7 cellular contexts compared by ENCODE assay signal in genomic region chr7:38178695-38179344, GRCh38. TPM values are rescaled to one million over a fixed set of nuclear protein-coding genes. Genes with fewer than 3 reads are reported as not detected.
DNase-seq lines count a peak whose midpoint lies in the region; ATAC-seq and TF ChIP-seq lines count a peak whose summit lies in the region.

No MANE protein-coding gene starts in this region.

- peak overlapping the region; percentile 60 for H2AFZ ChIP-seq in hepatocyte

- peaks cover 50% of the 10 kb centered on the region for H3K79me2 ChIP-seq in hepatocyte

- H3K27ac ChIP-seq in HUES64 (ENCODE audit: low read depth, low read length) (0 out of 2 replicates have a peak overlapping the region, but pooled peaks have one; percentile 0), hepatocyte (peak overlapping the region; percentile 92)

- peak overlapping the region; percentile 95 for H3K4me3 Mint-ChIP-seq in activated naive CD8-positive, alpha-beta T cell treated with anti-CD3 and anti-CD28 coated beads, Interleukin-2, amount 10 ng/mL, durations not matched to agents 7 days and 5 days

- H4K20me1 ChIP-seq in hepatocyte (ENCODE audit: insufficient read depth, poor library complexity, severe bottlenecking): peaks cover 3% of the 10 kb centered on the region

- H3K4me3 ChIP-seq in GM12875 (ENCODE audit: low read depth, low read length) (peak overlapping the region; percentile 92), HUES64 (ENCODE audit: low read length) (peak overlapping the region; percentile 89), hepatocyte (peak overlapping the region; percentile 70)

- H3K27me3 ChIP-seq in HUES64 (ENCODE audit: insufficient read depth, low read length) (no peaks in the 10 kb centered on the region), hepatocyte (no peaks in the 10 kb centered on the region)

- peaks cover 23% of the 10 kb centered on the region for H3K4me1 Mint-ChIP-seq in activated naive CD8-positive, alpha-beta T cell treated with anti-CD3 and anti-CD28 coated beads, Interleukin-2, amount 10 ng/mL, durations not matched to agents 7 days and 5 days

- peak; percentile 30 for ATAC-seq in GM21529 (IDR thresholded peaks at IDR 0.05; ENCODE audit: unreplicated experiment)
- ATAC-seq in activated naive CD8-positive, alpha-beta T cell treated with anti-CD3 and anti-CD28 coated beads, Interleukin-2, amount 10 ng/mL, durations not matched to agents 7 days and 5 days (ENCODE audit: low read depth): peak; percentile 36

- no peaks in the 10 kb centered on the region for H3K9me3 ChIP-seq in HUES64 (ENCODE audit: insufficient read depth, low read depth, low read length)
- H3K9me3 ChIP-seq in hepatocyte (ENCODE audit: low read depth): no peaks in the 10 kb centered on the region

- peak overlapping the region; percentile 91 for H3K27ac Mint-ChIP-seq in activated naive CD8-positive, alpha-beta T cell treated with anti-CD3 and anti-CD28 coated beads, Interleukin-2, amount 10 ng/mL, durations not matched to agents 7 days and 5 days

- peak overlapping the region; percentile 73 for H3K9ac ChIP-seq in HUES64 (ENCODE audit: low read depth, low read length)

- POLR2A ChIA-PET in activated naive CD8-positive, alpha-beta T cell treated with anti-CD3 and anti-CD28 coated beads, Interleukin-2, amount 10 ng/mL, durations not matched to agents 7 days and 5 days (lab: Charles Lee): interaction anchor here (1.0 kb wide), 1 partner anchor 54 kb away, joined by 3 read pairs; no protein-coding TSS in a partner anchor

- peak overlapping the region; percentile 90 for H3K4me2 ChIP-seq in hepatocyte

- H3K4me1 ChIP-seq in HUES64 (ENCODE audit: insufficient read depth, low read length): peaks cover 11% of the 10 kb centered on the region
- peaks cover 16% of the 10 kb centered on the region for H3K4me1 ChIP-seq in hepatocyte (ENCODE audit: insufficient read depth)

- H3K36me3 ChIP-seq in HUES64 (ENCODE audit: insufficient read depth, low read length) (peaks cover 3% of the 10 kb centered on the region; the same call in 1 of the 2 replicates), hepatocyte (replicated peaks; ENCODE audit: insufficient read depth, low read depth) (no peaks in the 10 kb centered on the region)

- H3K36me3 Mint-ChIP-seq in activated naive CD8-positive, alpha-beta T cell treated with anti-CD3 and anti-CD28 coated beads, Interleukin-2, amount 10 ng/mL, durations not matched to agents 7 days and 5 days: peaks cover 2% of the 10 kb centered on the region

- DNase-seq in activated naive CD8-positive, alpha-beta T cell treated with anti-CD3 and anti-CD28 coated beads, Interleukin-2, amount 10 ng/mL, durations not matched to agents 7 days and 5 days: no peak
- DNase-seq in hepatocyte (ENCODE audit: low spot score) (no peak), anterior cingulate cortex (lab: John Stamatoyannopoulos, UW) (no peak)
- DNase-seq in stimulated activated CD8-positive, alpha-beta memory T cell treated with anti-CD3 and anti-CD28 coated beads, Interleukin-12 subunit alpha, Interleukin-12 subunit beta, amount 100 ng/mL, for 4 hours (ENCODE audit: low read depth): peak; percentile 32

- H3K9me3 Mint-ChIP-seq in activated naive CD8-positive, alpha-beta T cell treated with anti-CD3 and anti-CD28 coated beads, Interleukin-2, amount 10 ng/mL, durations not matched to agents 7 days and 5 days: no peaks in the 10 kb centered on the region

- peak; percentile 13; the same call in 1 of the 2 replicates for TF ChIP-seq CTCF in GM12875 (IDR thresholded peaks at IDR 0.05; ENCODE audit: borderline replicate concordance, insufficient read depth, low read depth, low read length)
- no peak for TF ChIP-seq CTCF in hepatocyte (IDR thresholded peaks at IDR 0.05; ENCODE audit: poor library complexity)

- no peaks in the 10 kb centered on the region for H3K9me2 ChIP-seq in hepatocyte (replicated peaks; ENCODE audit: insufficient read depth)

- 13% methylated on average over 12 of the region's 15 CpGs for WGBS in HUES64
- 12% methylated on average over 15 of the region's 15 CpGs for WGBS in hepatocyte (ENCODE audit: low lambda C conversion rate, missing lambda C conversion rate)

- H3K27me3 Mint-ChIP-seq in activated naive CD8-positive, alpha-beta T cell treated with anti-CD3 and anti-CD28 coated beads, Interleukin-2, amount 10 ng/mL, durations not matched to agents 7 days and 5 days: peaks cover 3% of the 10 kb centered on the region

RNA-seq across cellular contexts. Expression of gene STARD3NL, which starts 0.8 kb away (rescaled TPM):
- 43.1 TPM for polyA plus RNA-seq in HUES64 (2013, experiment 1 of 2)
- polyA plus RNA-seq in HUES64 (2013, experiment 2 of 2): 45.9 TPM
- 10 to 100 TPM; 22.0 TPM for total RNA-seq in activated naive CD8-positive, alpha-beta T cell treated with anti-CD3 and anti-CD28 coated beads, Interleukin-2, amount 10 ng/mL, durations not matched to agents 7 days and 5 days
- 73.3 and 84.8 TPM in 2 replicates for total RNA-seq in hepatocyte
- 50.7 and 65.1 TPM in 2 replicates for polyA plus RNA-seq in hepatocyte
